Comparison of ENCODE assay signal across 8 cellular contexts in genomic region chr17:82230627-82231311, GRCh38. TPM values are rescaled to one million over a fixed set of nuclear protein-coding genes. Genes with fewer than 3 reads are reported as not detected.
A peak's percentile ranks its signal among the peaks of the same experiment; 100 is the strongest.
DNase-seq lines count a peak whose midpoint lies in the region; ATAC-seq and TF ChIP-seq lines count a peak whose summit lies in the region.

No MANE protein-coding gene starts in this region.

- ATAC-seq in GM21367 (IDR thresholded peaks at IDR 0.05; ENCODE audit: unreplicated experiment) = no peak

- TF ChIP-seq CTCF in nephron progenitor cell (IDR thresholded peaks at IDR 0.05) = peak; percentile 28

- H3K36me3 Mint-ChIP-seq in nephron progenitor cell (ENCODE audit: low read depth) = no peaks in the 10 kb centered on the region

- H3K4me3 Mint-ChIP-seq in nephron progenitor cell = peak overlapping the region; percentile 84

- no peaks in the 10 kb centered on the region for H3K36me3 ChIP-seq in H7 (replicated peaks; ENCODE audit: control insufficient read depth, insufficient read depth, low read length)

- DNase-seq in EL = peak; percentile 95
- peak; percentile 96 for DNase-seq in H7
- DNase-seq in NOMO-1 treated with dmso at 0.1 percent for 144 hours (lab: John Stamatoyannopoulos, UW; ENCODE audit: unreplicated experiment) = peak; percentile 88
- DNase-seq in activated naive CD4-positive, alpha-beta T cell treated with Interleukin-2 at 50 U/mL for 16 hours = peak; percentile 58
- DNase-seq in foreskin melanocyte = peak; percentile 58
- DNase-seq in nephron progenitor cell = peak; percentile 78
- no peak for DNase-seq in NCI-H526 treated with DMSO at 0.1 percent for 48 hours (lab: John Stamatoyannopoulos, UW)

- H3K4me1 Mint-ChIP-seq in nephron progenitor cell = peaks cover 33% of the 10 kb centered on the region

- no peaks in the 10 kb centered on the region for H3K9me3 Mint-ChIP-seq in nephron progenitor cell

- peaks cover 37% of the 10 kb centered on the region for H3K27me3 ChIP-seq in H7 (ENCODE audit: control insufficient read depth, insufficient read depth, low read length)

- H3K4me3 ChIP-seq in H7 (ENCODE audit: insufficient read depth, low read depth, low read length) = peak overlapping the region; percentile 53

- peaks cover 3% of the 10 kb centered on the region for H3K27me3 Mint-ChIP-seq in nephron progenitor cell (ENCODE audit: low read depth, poor library complexity)

- no peak overlapping the region for H3K27ac Mint-ChIP-seq in nephron progenitor cell

RNA-seq across cellular contexts. Expression of gene SLC16A3, which starts 1.9 kb away (rescaled TPM):
- total RNA-seq in H7 (2014; rRNA removed; shearing (Covaris generic)) = 31.2 and 52.0 TPM in 2 replicates

RNA-seq across cellular contexts. Expression of gene CCDC57, which starts 18.1 kb away (rescaled TPM):
- 3.7 and 6.0 TPM in 2 replicates for total RNA-seq in H7 (2014; rRNA removed; shearing (Covaris generic))

RNA-seq across cellular contexts. Expression of gene CSNK1D, which starts 42.7 kb away (rescaled TPM):
- 31.7 and 37.3 TPM in 2 replicates for total RNA-seq in H7 (2014; rRNA removed; shearing (Covaris generic))
